14 cellular contexts compared by ENCODE assay signal in the genomic region with DNA sequence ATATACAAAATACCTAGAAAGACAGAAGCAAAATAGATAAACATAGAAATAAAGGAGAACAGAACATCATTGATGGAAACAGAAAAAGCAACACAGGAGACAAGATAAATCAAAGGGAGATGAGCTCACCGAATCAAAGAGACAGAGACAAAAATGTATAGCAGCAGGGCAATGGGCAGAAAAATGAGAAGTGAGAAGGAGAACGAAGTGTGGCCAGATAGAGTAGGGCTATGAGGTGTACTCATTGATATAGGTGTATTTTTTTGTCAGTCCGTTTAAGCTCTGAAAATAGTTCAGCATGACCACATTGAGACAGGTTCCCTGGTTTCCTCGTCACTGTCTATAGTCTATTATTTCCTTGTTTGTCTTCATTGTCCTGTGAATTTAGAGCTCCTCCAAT. TPM values are rescaled to one million over a fixed set of nuclear protein-coding genes. Genes with fewer than 3 reads are reported as not detected.
DNase-seq lines count a peak whose midpoint lies in the region; ATAC-seq and TF ChIP-seq lines count a peak whose summit lies in the region.
"Had no signal": no experiment of that assay in that cellular context is flagged by ENCODE, and none has a peak within 500 bp of the region (broad histone marks: within the 10 kb centered on the region; RNA-seq: fewer than 3 reads in every experiment).

No MANE protein-coding gene starts in this region.

- intact Hi-C loops in activated CD8-positive, alpha-beta T cell treated with anti-CD3 and anti-CD28 coated beads for 36 hours (cut with micrococcal nuclease), result no loop called here

- no peak for TF ChIP-seq CTCF in activated CD8-positive, alpha-beta T cell treated with anti-CD3 and anti-CD28 coated beads for 36 hours (IDR thresholded peaks at IDR 0.05)

- no peak overlapping the region for H3K4me3 Mint-ChIP-seq in activated CD8-positive, alpha-beta T cell treated with anti-CD3 and anti-CD28 coated beads for 36 hours

- H3K36me3 Mint-ChIP-seq in activated naive CD4-positive, alpha-beta T cell treated with anti-CD3 and anti-CD28 coated beads, Interleukin-2, amount 50 U/mL, for 72 hours, result peaks cover 47 to 84% of the 10 kb centered on the region in 2 donors
- peaks cover 70% of the 10 kb centered on the region for H3K36me3 Mint-ChIP-seq in activated CD8-positive, alpha-beta T cell treated with anti-CD3 and anti-CD28 coated beads for 36 hours (ENCODE audit: low read depth)

- POLR2A ChIA-PET in activated CD8-positive, alpha-beta T cell treated with anti-CD3 and anti-CD28 coated beads for 36 hours (lab: Charles Lee), result interaction anchor here (1.7 to 1.9 kb wide), 2 partner anchors 9 to 59 kb away, joined by 5 to 10 read pairs; no protein-coding TSS in a partner anchor

- peaks cover 5 to 6% of the 10 kb centered on the region in 2 donors for H3K9me3 Mint-ChIP-seq in activated naive CD4-positive, alpha-beta T cell treated with anti-CD3 and anti-CD28 coated beads, Interleukin-2, amount 50 U/mL, for 72 hours
- peaks cover 6% of the 10 kb centered on the region for H3K9me3 Mint-ChIP-seq in activated CD8-positive, alpha-beta T cell treated with anti-CD3 and anti-CD28 coated beads for 36 hours

- peak overlapping the region; percentile 90 to 91 for H3K27ac Mint-ChIP-seq in activated naive CD4-positive, alpha-beta T cell treated with anti-CD3 and anti-CD28 coated beads, Interleukin-2, amount 50 U/mL, for 72 hours
- peak overlapping the region; percentile 22 for H3K27ac Mint-ChIP-seq in activated CD8-positive, alpha-beta T cell treated with anti-CD3 and anti-CD28 coated beads for 36 hours

- no peak for ATAC-seq in activated naive CD4-positive, alpha-beta T cell treated with anti-CD3 and anti-CD28 coated beads, Interleukin-2, amount 50 U/mL, for 72 hours
- ATAC-seq in GM21723 (IDR thresholded peaks at IDR 0.05; ENCODE audit: unreplicated experiment), result peak; percentile 50
- ATAC-seq in activated CD8-positive, alpha-beta T cell treated with anti-CD3 and anti-CD28 coated beads for 36 hours, result no peak
- ATAC-seq: gastrocnemius medialis, K562, Right ventricle myocardium inferior had no signal

- CTCF ChIA-PET in activated CD8-positive, alpha-beta T cell treated with anti-CD3 and anti-CD28 coated beads for 36 hours (lab: Charles Lee), result interaction anchor here (0.6 to 1.3 kb wide), 5 partner anchors 12 to 403 kb away, joined by 3 read pairs; no protein-coding TSS in a partner anchor

- no peaks in the 10 kb centered on the region for H3K27me3 Mint-ChIP-seq in activated CD8-positive, alpha-beta T cell treated with anti-CD3 and anti-CD28 coated beads for 36 hours

- peaks cover 32% of the 10 kb centered on the region for H3K4me1 Mint-ChIP-seq in activated CD8-positive, alpha-beta T cell treated with anti-CD3 and anti-CD28 coated beads for 36 hours (ENCODE audit: low read depth)

- no peak for DNase-seq in activated naive CD4-positive, alpha-beta T cell treated with anti-CD3 and anti-CD28 coated beads, Interleukin-2, amount 50 U/mL, for 72 hours (ENCODE audit: low spot score in 2 of 2)
- no peak for DNase-seq in activated naive CD4-positive, alpha-beta T cell (lab: John Stamatoyannopoulos, UW)
- DNase-seq in activated CD8-positive, alpha-beta T cell treated with anti-CD3 and anti-CD28 coated beads for 36 hours, result no peak
- no peak for DNase-seq in germinal center (ENCODE audit: low spot score)
- DNase-seq in NCI-H1105 (lab: John Stamatoyannopoulos, UW), result no peak
- no peak for DNase-seq in AG08396 (ENCODE audit: low spot score)
- no peak for DNase-seq in NCI-H748 treated with DMSO at 0.1 percent for 48 hours (lab: John Stamatoyannopoulos, UW)
- DNase-seq: activated T-cell treated with anti-CD3 and anti-CD28 coated beads, Interleukin-2, amount 50 U/mL, for 48 hours; gastrocnemius medialis; islet precursor cell; NCI-H69 had no signal

RNA-seq across cellular contexts. Expression of gene SP100, which starts 55.1 kb away (rescaled TPM):
- total RNA-seq in activated naive CD4-positive, alpha-beta T cell treated with anti-CD3 and anti-CD28 coated beads, Interleukin-2, amount 50 U/mL, for 72 hours, result 100 to 1,000 TPM; 139 to 220 TPM
- 100 to 1,000 TPM; 108 TPM for total RNA-seq in activated CD8-positive, alpha-beta T cell treated with anti-CD3 and anti-CD28 coated beads for 36 hours
